ENCODE assay signal across 8 cellular contexts in genomic region chr10:103153765-103154197, GRCh38. TPM values are rescaled to one million over a fixed set of nuclear protein-coding genes. Genes with fewer than 3 reads are reported as not detected.
DNase-seq lines count a peak whose midpoint lies in the region; ATAC-seq, FAIRE-seq and TF ChIP-seq lines count a peak whose summit lies in the region.

No MANE protein-coding gene starts in this region.

- peak overlapping the region; percentile 21 to 81 for H3K9ac ChIP-seq in liver (ENCODE audit: low read depth in 1 of 2, low read length in 2 of 2)
- H3K9ac ChIP-seq in subcutaneous abdominal adipose tissue (ENCODE audit: low read length in 5 of 5) = peak overlapping the region in 4 of 5 donors; percentile 8 to 77 (median 54)

- H3K27me3 ChIP-seq in breast epithelium (no peaks in the 10 kb centered on the region), liver (ENCODE audit: control insufficient read depth in 4 of 4, insufficient read depth in 4 of 4, low read length in 3 of 4) (no peaks in the 10 kb centered on the region), subcutaneous abdominal adipose tissue (ENCODE audit: control insufficient read depth in 5 of 5, insufficient read depth in 4 of 5, low read length in 5 of 5) (no peaks in the 10 kb centered on the region)

- 34% methylated on average over 4 of the region's 4 CpGs for WGBS in liver

- DNase-seq in HTR-8/SVneo (ENCODE audit: insufficient read length, low spot score) (peak; percentile 22), breast epithelium (ENCODE audit: low spot score in 2 of 2) (no peak), mucosa of descending colon (no peak), NCI-H2227 treated with DMSO at 0.1 percent for 48 hours (lab: John Stamatoyannopoulos, UW) (no peak)

- no peak for FAIRE-seq in HTR-8/SVneo (lab: Jason Lieb, UNC)

- intact Hi-C loops in breast epithelium (cut with DNase I; ENCODE audit: low total_unique reads) = loop anchor here (10.0 kb wide), 1 partner anchor 1169 kb away; no protein-coding TSS in a partner anchor
- intact Hi-C loops in mucosa of descending colon (cut with DNase I, micrococcal nuclease) = no loop called here

- no peak for TF ChIP-seq POLR2A in breast epithelium (IDR thresholded peaks at IDR 0.05)

- H3K4me3 ChIP-seq in breast epithelium = no peak overlapping the region
- no peak overlapping the region for H3K4me3 ChIP-seq in liver (ENCODE audit: low read depth in 1 of 3, low read length in 3 of 3)
- peak overlapping the region in 3 of 5 donors; percentile 12 to 30 (median 12) for H3K4me3 ChIP-seq in subcutaneous abdominal adipose tissue (ENCODE audit: low read depth in 1 of 5, low read length in 5 of 5)
- no peak overlapping the region for H3K4me3 ChIP-seq in mucosa of descending colon

- TF ChIP-seq CTCF in breast epithelium (IDR thresholded peaks at IDR 0.05) (no peak), liver (IDR thresholded peaks at IDR 0.05; ENCODE audit: low read depth, low read length, missing input control) (no peak), mucosa of descending colon (IDR thresholded peaks at IDR 0.05) (no peak)

- TF ChIP-seq RAD21 in liver (IDR thresholded peaks at IDR 0.05) = no peak

- no peak for ATAC-seq in HG03457 (IDR thresholded peaks at IDR 0.05; ENCODE audit: unreplicated experiment)
- ATAC-seq in HG03196 (IDR thresholded peaks at IDR 0.05; ENCODE audit: unreplicated experiment) = no peak
- no peak for ATAC-seq in mucosa of descending colon

- H3K9me3 ChIP-seq in breast epithelium (no peaks in the 10 kb centered on the region), liver (ENCODE audit: control insufficient read depth in 4 of 4, low read length in 3 of 4) (no peaks in the 10 kb centered on the region), subcutaneous abdominal adipose tissue (ENCODE audit: control insufficient read depth in 5 of 5, low read length in 5 of 5) (no peaks in the 10 kb centered on the region), mucosa of descending colon (no peaks in the 10 kb centered on the region)

- H3K27ac ChIP-seq in breast epithelium (peak overlapping the region; percentile 72 to 82), liver (ENCODE audit: low read depth in 1 of 2, low read length in 2 of 2) (peak overlapping the region; percentile 23 to 65), subcutaneous abdominal adipose tissue (ENCODE audit: low read depth, low read length) (peak overlapping the region; percentile 67)

- H3K4me1 ChIP-seq in breast epithelium (no peaks in the 10 kb centered on the region), liver (ENCODE audit: control insufficient read depth in 4 of 4, insufficient read depth in 4 of 4, low read length in 3 of 4) (peaks cover 0 to 27% (median 8%) of the 10 kb centered on the region in 4 donors), subcutaneous abdominal adipose tissue (ENCODE audit: control insufficient read depth in 5 of 5, insufficient read depth in 5 of 5, low read length in 5 of 5) (peaks cover 0 to 30% (median 25%) of the 10 kb centered on the region in 5 donors), mucosa of descending colon (ENCODE audit: low read depth) (peaks cover 4% of the 10 kb centered on the region)

- H3K36me3 ChIP-seq in breast epithelium = no peaks in the 10 kb centered on the region
- H3K36me3 ChIP-seq in liver (ENCODE audit: control insufficient read depth in 4 of 4, insufficient read depth in 3 of 4, low read depth in 1 of 4, low read length in 3 of 4) = peaks cover 0 to 6% (median under 1%) of the 10 kb centered on the region in 4 donors
- peaks cover 0 to 10% (median 5%) of the 10 kb centered on the region in 5 donors for H3K36me3 ChIP-seq in subcutaneous abdominal adipose tissue (ENCODE audit: control insufficient read depth in 5 of 5, insufficient read depth in 5 of 5, low read length in 5 of 5)
- H3K36me3 ChIP-seq in mucosa of descending colon (ENCODE audit: low read depth) = no peaks in the 10 kb centered on the region

TF ChIP-seq in liver, 16 proteins besides CTCF, POLR2A, EP300 and RAD21:
- no peak for TF ChIP-seq HNF4G (IDR thresholded peaks at IDR 0.05)
- TF ChIP-seq REST (IDR thresholded peaks at IDR 0.05) = no peak
- no peak for TF ChIP-seq NR2F2 (IDR thresholded peaks at IDR 0.05)
- TF ChIP-seq HNF4A (conservative IDR thresholded peaks at IDR 0.05) = no peak
- no peak for TF ChIP-seq ZBTB33 (IDR thresholded peaks at IDR 0.05)
- TF ChIP-seq ATF3 (IDR thresholded peaks at IDR 0.05) = no peak
- no peak for TF ChIP-seq RXRA (IDR thresholded peaks at IDR 0.05)
- TF ChIP-seq JUND (IDR thresholded peaks at IDR 0.05) = no peak
- no peak for TF ChIP-seq GABPA (IDR thresholded peaks at IDR 0.05 in 1 of 2, conservative IDR thresholded peaks at IDR 0.05 in 1 of 2)
- TF ChIP-seq YY1 (IDR thresholded peaks at IDR 0.05) = no peak
- no peak for TF ChIP-seq FOXA1 (IDR thresholded peaks at IDR 0.05)
- no peak for TF ChIP-seq EGR1 (IDR thresholded peaks at IDR 0.05; ENCODE audit: low read depth in 2 of 2)
- TF ChIP-seq MAX (IDR thresholded peaks at IDR 0.05) = no peak
TF ChIP-seq in liver: peak in this region for 0.

RNA-seq across cellular contexts. Expression of gene NT5C2, which starts 39.3 kb away (rescaled TPM):
- 100 to 1,000 TPM in 1 of 3 donors, 10 to 100 TPM in 2; 52.8 to 122 (median 73.1) TPM for total RNA-seq in breast epithelium
- 10 to 100 TPM; 47.8 to 65.3 TPM for total RNA-seq in liver
- polyA plus RNA-seq in liver = 10 to 100 TPM; 14.4 to 18.3 TPM
- 100 to 1,000 TPM in 2 of 3 donors, 10 to 100 TPM in 1; 84.9 to 105 (median 105) TPM for total RNA-seq in mucosa of descending colon

Comparison
In these comparisons a context has a peak if more than half of its experiments do, and no peak if none do; other contexts are left out.
1. H3K4me3 ChIP-seq: peak in subcutaneous abdominal adipose tissue (3 of 5); none in breast epithelium (0 of 3), liver (0 of 3) and mucosa of descending colon (single experiment).
2. Peak in every context shown above with its lines, with median percentiles within 50 percentile points of each other: H3K27ac ChIP-seq.